In genomic region chr3:27939940-27940339, GRCh38 we compare ENCODE assay signal across 14 cellular contexts.
DNase-seq lines count a peak whose midpoint lies in the region; ATAC-seq and TF ChIP-seq lines count a peak whose summit lies in the region.
"Had no signal": no experiment of that assay in that cellular context is flagged by ENCODE, and none has a peak within 500 bp of the region (broad histone marks: within the 10 kb centered on the region; RNA-seq: fewer than 3 reads in every experiment).

No MANE protein-coding gene starts in this region.

- CTCF ChIA-PET in HCT116 (lab: Charles Lee): no interaction called here
- CTCF ChIA-PET in mammary epithelial cell (lab: Charles Lee; ENCODE audit: low non-redundant PET): no interaction called here

- POLR2A ChIA-PET in HCT116 (lab: Charles Lee): no interaction called here

- H3K27ac ChIP-seq in HCT116 (ENCODE audit: low read depth, low read length): no peak overlapping the region
- no peak overlapping the region for H3K27ac ChIP-seq in mammary epithelial cell (ENCODE audit: insufficient read depth, low read depth, low read length)
- no peak overlapping the region for H3K27ac ChIP-seq in upper lobe of right lung
- H3K27ac ChIP-seq: ascending aorta, uterus had no signal

- no peaks in the 10 kb centered on the region for H3K9me3 Mint-ChIP-seq in type B pancreatic cell
- H3K9me3 Mint-ChIP-seq: T-helper 1 cell treated with Interleukin-12 subunit alpha and Interleukin-12 subunit beta and Interleukin-4 antibody, amounts not matched to agents 30 μg/mL and 1 μg/mL, for 36 hours had no signal

- no peaks in the 10 kb centered on the region for H3K27me3 ChIP-seq in HCT116 (ENCODE audit: insufficient read depth, low read length)
- H3K27me3 ChIP-seq in mammary epithelial cell (ENCODE audit: insufficient read depth, low read length): no peaks in the 10 kb centered on the region
- no peaks in the 10 kb centered on the region for H3K27me3 ChIP-seq in upper lobe of right lung
- H3K27me3 ChIP-seq: ascending aorta, uterus had no signal

- no peaks in the 10 kb centered on the region for H3K79me2 ChIP-seq in HCT116 (ENCODE audit: insufficient read depth, low read length)
- no peaks in the 10 kb centered on the region for H3K79me2 ChIP-seq in mammary epithelial cell (ENCODE audit: insufficient read depth, low read length)

- in situ Hi-C loops in mammary epithelial cell (cut with MboI; ENCODE audit: low sequenced_read_pairs in 2 of 2): no loop called here

- H3K4me3 ChIP-seq in HCT116 (replicated peaks in 1 of 2; ENCODE audit: low read depth in 1 of 2, low read length in 2 of 2) (no peak overlapping the region), mammary epithelial cell (replicated peaks in 1 of 3; ENCODE audit: insufficient read depth in 1 of 3, low read depth in 2 of 3, low read length in 3 of 3) (no peak overlapping the region), upper lobe of right lung (no peak overlapping the region)
- H3K4me3 ChIP-seq: ascending aorta, GM12878, uterus had no signal

- H3K36me3 Mint-ChIP-seq in type B pancreatic cell: no peaks in the 10 kb centered on the region

- dilution Hi-C loops in mammary epithelial cell (cut with HindIII; ENCODE audit: low sequenced_read_pairs): no loop called here

- no peak overlapping the region for H2AFZ ChIP-seq in HCT116 (ENCODE audit: low read depth, low read length, poor library complexity, severe bottlenecking)
- no peak overlapping the region for H2AFZ ChIP-seq in mammary epithelial cell (ENCODE audit: low read depth, low read length)

- BruUV-seq in HCT116 (replicated peaks; lab: Mats Ljungman, UMichigan) (no TSS peak), mammary epithelial cell (replicated peaks; lab: Mats Ljungman, UMichigan) (no TSS peak)

- H3K36me3 ChIP-seq in HCT116 (ENCODE audit: control insufficient read depth in 1 of 2, insufficient read depth in 2 of 2, low read length in 2 of 2): no peaks in the 10 kb centered on the region
- H3K36me3 ChIP-seq in mammary epithelial cell (ENCODE audit: insufficient read depth, low read length): no peaks in the 10 kb centered on the region
- no peaks in the 10 kb centered on the region for H3K36me3 ChIP-seq in upper lobe of right lung
- H3K36me3 ChIP-seq: ascending aorta, uterus had no signal

- intact Hi-C loops in HCT116 (cut with micrococcal nuclease) (no loop called here), mammary epithelial cell (cut with micrococcal nuclease) (loop anchor here (5.0 kb wide), 1 partner anchor 218 kb away; the partner anchor contains the start of gene EOMES), upper lobe of right lung (cut with DNase I) (no loop called here)

- DNase-seq in A172 (ENCODE audit: low spot score) (peak; percentile 37), HCT116 (ENCODE audit: low read depth, low spot score) (no peak), mammary epithelial cell (peak; percentile 20), islet precursor cell (peak; percentile 92), HT-29 (ENCODE audit: low spot score) (no peak), upper lobe of right lung (no peak), NCI-H82 (lab: John Stamatoyannopoulos, UW) (no peak), type B pancreatic cell (ENCODE audit: extremely low spot score, unreplicated experiment) (no peak)
- DNase-seq: activated CD4-positive, alpha-beta T cell treated with anti-CD3 and anti-CD28 coated beads for 48 hours; NCI-H2171 treated with DMSO at 0.1 percent for 48 hours; uterus had no signal

- TF ChIP-seq POLR2A in HCT116 (IDR thresholded peaks at IDR 0.05; ENCODE audit: borderline replicate concordance, extremely low read depth, insufficient read depth, insufficient read length): no peak

- no peaks in the 10 kb centered on the region for H4K20me1 ChIP-seq in HCT116 (ENCODE audit: insufficient read depth)
- H4K20me1 ChIP-seq in mammary epithelial cell (ENCODE audit: insufficient read depth, low read length): no peaks in the 10 kb centered on the region

- WGBS in mammary epithelial cell (ENCODE audit: low coverage, missing lambda C conversion rate): 30% methylated on average over 3 of the region's 5 CpGs

- no peak overlapping the region for H3K4me3 Mint-ChIP-seq in type B pancreatic cell
- H3K4me3 Mint-ChIP-seq: T-helper 1 cell treated with Interleukin-12 subunit alpha and Interleukin-12 subunit beta and Interleukin-4 antibody, amounts not matched to agents 30 μg/mL and 1 μg/mL, for 36 hours had no signal

- TF ChIP-seq RAD21 in HCT116 (IDR thresholded peaks at IDR 0.05; ENCODE audit: low read depth): no peak

- H3K27ac Mint-ChIP-seq in type B pancreatic cell: no peak overlapping the region
- H3K27ac Mint-ChIP-seq: T-helper 1 cell treated with Interleukin-12 subunit alpha and Interleukin-12 subunit beta and Interleukin-4 antibody, amounts not matched to agents 30 μg/mL and 1 μg/mL, for 36 hours had no signal

- no peaks in the 10 kb centered on the region for H3K9me2 ChIP-seq in HCT116 (ENCODE audit: insufficient read depth)

- H3K9me3 ChIP-seq in HCT116 (ENCODE audit: control insufficient read depth in 1 of 2, insufficient read depth in 1 of 2, low read depth in 1 of 2, low read length in 2 of 2) (no peaks in the 10 kb centered on the region), mammary epithelial cell (replicated peaks; ENCODE audit: insufficient read depth, low read length) (no peaks in the 10 kb centered on the region), upper lobe of right lung (no peaks in the 10 kb centered on the region)
- H3K9me3 ChIP-seq: ascending aorta, uterus had no signal

- H3K4me1 ChIP-seq in HCT116 (ENCODE audit: control insufficient read depth in 1 of 2, insufficient read depth in 2 of 2, low read length in 2 of 2): peaks cover 0 to 13% of the 10 kb centered on the region in 2 experiments; a peak in 2 of 4 replicates
- no peaks in the 10 kb centered on the region for H3K4me1 ChIP-seq in mammary epithelial cell (ENCODE audit: insufficient read depth, low read length)
- no peaks in the 10 kb centered on the region for H3K4me1 ChIP-seq in upper lobe of right lung
- H3K4me1 ChIP-seq: ascending aorta, uterus had no signal

- peak; percentile 61 for ATAC-seq in HCT116
- no peak for ATAC-seq in upper lobe of right lung
- ATAC-seq: GM12878 had no signal

- H3K4me1 Mint-ChIP-seq in type B pancreatic cell (ENCODE audit: unreplicated experiment): no peaks in the 10 kb centered on the region

- H3K27me3 Mint-ChIP-seq in type B pancreatic cell: no peaks in the 10 kb centered on the region

- no peak overlapping the region for H3K9ac ChIP-seq in HCT116 (ENCODE audit: low read length)
- no peak overlapping the region for H3K9ac ChIP-seq in mammary epithelial cell (ENCODE audit: insufficient read depth, low read length)

- peak overlapping the region; percentile 17; the same call in 1 of the 2 replicates for H3K4me2 ChIP-seq in HCT116 (ENCODE audit: low read length)
- H3K4me2 ChIP-seq in mammary epithelial cell (ENCODE audit: insufficient read depth, low read depth, low read length): no peak overlapping the region

- RAD21 ChIA-PET in HCT116 (lab: Charles Lee; ENCODE audit: low non-redundant PET in 1 of 2, low total read pairs in 2 of 2, uncharacterized antibody in 2 of 2, unreplicated experiment in 2 of 2): no interaction called here

- no peak for TF ChIP-seq CTCF in HCT116 (IDR thresholded peaks at IDR 0.05 in 2 of 3, conservative IDR thresholded peaks at IDR 0.05 in 1 of 3; ENCODE audit: borderline replicate concordance in 1 of 3, insufficient read depth in 1 of 3, low read depth in 2 of 3, low read length in 2 of 3)
- no peak for TF ChIP-seq CTCF in mammary epithelial cell (conservative IDR thresholded peaks at IDR 0.05 in 1 of 2, IDR thresholded peaks at IDR 0.05 in 1 of 2; ENCODE audit: extremely low read depth in 1 of 2, insufficient read depth in 1 of 2, low read depth in 1 of 2, low read length in 2 of 2)
- TF ChIP-seq CTCF in upper lobe of right lung (IDR thresholded peaks at IDR 0.05): no peak
- TF ChIP-seq CTCF in type B pancreatic cell (conservative IDR thresholded peaks at IDR 0.05): no peak

TF ChIP-seq in HCT116, 20 proteins besides CTCF, POLR2A, EP300 and RAD21:
- no peak for TF ChIP-seq EGR1 (IDR thresholded peaks at IDR 0.05; ENCODE audit: low read depth)
- TF ChIP-seq EZH2 (IDR thresholded peaks at IDR 0.05): no peak
- TF ChIP-seq SP1 (IDR thresholded peaks at IDR 0.05; ENCODE audit: low read depth): no peak
- no peak for TF ChIP-seq TCF7L2 (IDR thresholded peaks at IDR 0.05; ENCODE audit: borderline replicate concordance, extremely low read depth, insufficient read depth, insufficient read length)
- TF ChIP-seq SIN3A (IDR thresholded peaks at IDR 0.05; ENCODE audit: low read depth): no peak
- TF ChIP-seq ELF1 (IDR thresholded peaks at IDR 0.05; ENCODE audit: borderline replicate concordance, low read depth): no peak
TF ChIP-seq in HCT116: peak in this region for 0.

Comparison
In these comparisons a context has a peak if more than half of its experiments do, and no peak if none do; other contexts are left out.
1. DNase-seq: peak in A172 (single experiment), mammary epithelial cell (single experiment) and islet precursor cell (single experiment); none in HCT116 (single experiment), HT-29 (single experiment), upper lobe of right lung (single experiment), NCI-H82 (single experiment) and type B pancreatic cell (single experiment).